In the genomic region with DNA sequence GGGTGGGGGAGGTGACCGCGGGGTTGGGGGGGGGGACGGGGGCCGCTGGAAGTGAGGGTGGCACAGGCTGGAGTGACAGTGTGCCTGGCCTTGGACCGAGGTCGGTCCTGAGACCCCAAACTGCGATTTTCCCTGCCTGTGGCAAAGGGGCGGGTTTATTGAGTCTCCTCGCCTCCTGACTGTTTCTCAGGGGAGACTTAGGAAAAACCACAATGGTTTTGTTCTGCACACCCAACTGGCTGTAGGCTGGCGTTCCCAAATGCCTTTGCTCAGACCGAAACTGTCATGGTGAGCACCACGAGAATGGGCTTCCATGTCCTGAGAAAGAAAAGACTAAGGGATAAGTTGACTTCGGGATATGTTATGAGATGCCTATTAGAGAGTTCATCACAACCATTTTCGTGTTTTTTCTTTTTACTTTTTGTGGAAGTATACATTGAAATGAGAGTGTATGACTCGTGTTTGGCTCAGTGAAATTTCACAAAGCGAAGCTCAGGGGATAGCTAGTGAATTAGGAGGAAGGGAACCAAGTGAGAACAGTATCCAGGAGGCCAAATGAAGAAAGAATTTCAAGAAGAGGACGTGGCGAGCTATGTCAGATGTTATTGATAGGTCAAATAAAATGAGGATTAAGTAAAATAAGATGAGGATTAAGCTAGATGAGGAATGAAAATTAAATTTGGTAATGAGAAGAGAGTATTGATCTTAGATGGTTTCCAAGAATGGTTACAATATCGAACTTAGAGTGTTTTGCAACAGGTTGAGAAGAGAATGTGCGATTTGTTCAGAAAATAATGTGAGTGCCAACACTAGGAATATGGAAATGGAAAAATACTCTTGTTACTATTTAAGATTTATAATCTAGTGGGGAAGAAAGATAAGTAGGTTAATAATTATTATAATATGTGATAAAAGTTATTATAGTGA, we compare ENCODE assay signal across 8 cellular contexts. TPM values are rescaled to one million over a fixed set of nuclear protein-coding genes. Genes with fewer than 3 reads are reported as not detected.
DNase-seq lines count a peak whose midpoint lies in the region; ATAC-seq and TF ChIP-seq lines count a peak whose summit lies in the region.

No MANE protein-coding gene starts in this region.

- POLR2A ChIA-PET in AG04449 (lab: Yijun Ruan, JAX) (no interaction called here), PC-9 (lab: Charles Lee; ENCODE audit: unreplicated experiment) (interaction anchor here (0.6 kb wide), 2 partner anchors 121 to 314 kb away, joined by 3 to 8 read pairs; no protein-coding TSS in a partner anchor)
- POLR2A ChIA-PET in naive thymus-derived CD4-positive, alpha-beta T cell (lab: Charles Lee) = interaction anchor here (0.6 kb wide), 1 partner anchor 164 kb away, joined by 3 read pairs; no protein-coding TSS in a partner anchor

- CTCF ChIA-PET in AG04449 (lab: Yijun Ruan, JAX) (interaction anchor here (0.6 to 4.5 kb wide), 4 partner anchors 10 to 599 kb away, joined by 3 to 12 read pairs (median 6); no protein-coding TSS in a partner anchor), PC-9 (lab: Charles Lee) (no interaction called here)
- CTCF ChIA-PET in naive thymus-derived CD4-positive, alpha-beta T cell (lab: Charles Lee) = no interaction called here

- H3K9me3 Mint-ChIP-seq in naive thymus-derived CD4-positive, alpha-beta T cell = peaks cover 0 to 18% (median 2%) of the 10 kb centered on the region in 11 donors

- H3K4me2 ChIP-seq in PC-9 = peak overlapping the region; percentile 98

- intact Hi-C loops in PC-9 (cut with micrococcal nuclease; ENCODE audit: unreplicated experiment) (no loop called here), esophagus squamous epithelium (cut with DNase I) (no loop called here)
- intact Hi-C loops in naive thymus-derived CD4-positive, alpha-beta T cell (cut with micrococcal nuclease) = no loop called here

- peaks cover 0 to 21% (median 1%) of the 10 kb centered on the region in 5 donors for H3K36me3 Mint-ChIP-seq in naive thymus-derived CD4-positive, alpha-beta T cell

- no peak overlapping the region for H3K4me3 Mint-ChIP-seq in naive thymus-derived CD4-positive, alpha-beta T cell

- WGBS in esophagus squamous epithelium, 2 donors = 21 to 23% methylated on average over 12 to 15 of the region's 20 CpGs

- H3K36me3 ChIP-seq in PC-9 (ENCODE audit: low read depth) = peaks cover 10% of the 10 kb centered on the region; the same call in 1 of the 2 replicates
- no peaks in the 10 kb centered on the region for H3K36me3 ChIP-seq in esophagus squamous epithelium
- H3K36me3 ChIP-seq in naive thymus-derived CD4-positive, alpha-beta T cell (ENCODE audit: control insufficient read depth in 2 of 3, insufficient read depth in 3 of 3, low read length in 3 of 3) = no peaks in the 10 kb centered on the region

- H3K27ac ChIP-seq in PC-9 = peak overlapping the region; percentile 81
- H3K27ac ChIP-seq in esophagus squamous epithelium = peak overlapping the region; percentile 81 to 87 (median 85)
- H3K27ac ChIP-seq in naive thymus-derived CD4-positive, alpha-beta T cell (ENCODE audit: low read depth, low read length) = no peak overlapping the region

- H3K9me3 ChIP-seq in PC-9 (ENCODE audit: insufficient read depth, low read depth) (peaks cover 10% of the 10 kb centered on the region; the same call in 1 of the 2 replicates), esophagus squamous epithelium (no peaks in the 10 kb centered on the region)
- H3K9me3 ChIP-seq in naive thymus-derived CD4-positive, alpha-beta T cell (ENCODE audit: control insufficient read depth in 2 of 3, low read length in 3 of 3) = no peaks in the 10 kb centered on the region

- ATAC-seq in naive thymus-derived CD4-positive, alpha-beta T cell = peak; percentile 3
- no peak for ATAC-seq in HG03108 (IDR thresholded peaks at IDR 0.05; ENCODE audit: unreplicated experiment)

- TSS peak; percentile 33 for BruUV-seq in PC-9 (replicated peaks; lab: Mats Ljungman, UMichigan)

- H4K20me1 ChIP-seq in PC-9 (ENCODE audit: insufficient read depth) = no peaks in the 10 kb centered on the region

- no peak for TF ChIP-seq POLR2A in esophagus squamous epithelium (IDR thresholded peaks at IDR 0.05)

- H3K27ac Mint-ChIP-seq in naive thymus-derived CD4-positive, alpha-beta T cell = no peak overlapping the region

- peaks cover 0 to 21% (median 18%) of the 10 kb centered on the region in 5 donors for H3K27me3 Mint-ChIP-seq in naive thymus-derived CD4-positive, alpha-beta T cell

- no peaks in the 10 kb centered on the region for H3K27me3 ChIP-seq in PC-9 (ENCODE audit: insufficient read depth, low read depth)
- H3K27me3 ChIP-seq in esophagus squamous epithelium = peaks cover 0 to 13% (median 0%) of the 10 kb centered on the region in 4 donors
- no peaks in the 10 kb centered on the region for H3K27me3 ChIP-seq in naive thymus-derived CD4-positive, alpha-beta T cell (ENCODE audit: control insufficient read depth in 2 of 2, insufficient read depth in 2 of 2, low read length in 2 of 2)

- peaks cover 54% of the 10 kb centered on the region for H3K79me2 ChIP-seq in PC-9 (ENCODE audit: low read depth)

- H3K9me2 ChIP-seq in PC-9 (ENCODE audit: insufficient read depth) = no peaks in the 10 kb centered on the region

- H3F3A ChIP-seq in PC-9 (ENCODE audit: insufficient read depth, low read depth) = peaks cover 3% of the 10 kb centered on the region

- peak overlapping the region; percentile 77 for H2AFZ ChIP-seq in PC-9

- H3K4me3 ChIP-seq in AG04449 (ENCODE audit: low read depth, low read length) (peak overlapping the region; percentile 79), GM08714 (ENCODE audit: low read length) (peak overlapping the region; percentile 96), PC-9 (peak overlapping the region; percentile 81), esophagus squamous epithelium (peak overlapping the region; percentile 78 to 83 (median 81))
- H3K4me3 ChIP-seq in naive thymus-derived CD4-positive, alpha-beta T cell (ENCODE audit: low read length) = no peak overlapping the region

- H3K4me1 ChIP-seq in PC-9 (replicated peaks; ENCODE audit: insufficient read depth) = peaks cover 18% of the 10 kb centered on the region
- H3K4me1 ChIP-seq in esophagus squamous epithelium = peaks cover 0 to 17% (median 0%) of the 10 kb centered on the region in 3 donors
- no peaks in the 10 kb centered on the region for H3K4me1 ChIP-seq in naive thymus-derived CD4-positive, alpha-beta T cell (ENCODE audit: control insufficient read depth in 2 of 2, insufficient read depth in 2 of 2, low read length in 2 of 2)

- no peak for TF ChIP-seq CTCF in AG04449 (IDR thresholded peaks at IDR 0.05; ENCODE audit: insufficient read depth, low read length, missing control alignments)
- TF ChIP-seq CTCF in PC-9 (conservative IDR thresholded peaks at IDR 0.05) = no peak
- no peak for TF ChIP-seq CTCF in esophagus squamous epithelium (IDR thresholded peaks at IDR 0.05)

- H3K4me1 Mint-ChIP-seq in naive thymus-derived CD4-positive, alpha-beta T cell = peaks cover 0 to 6% (median 0%) of the 10 kb centered on the region in 7 donors

- DNase-seq in AG04449 (ENCODE audit: low read depth, low spot score) (no peak), PC-9 (peak; percentile 29 to 51), esophagus squamous epithelium (lab: John Stamatoyannopoulos, UW) (no peak), 8988T (no peak)
- peak in 2 of 9 donors; percentile 9 to 11 for DNase-seq in naive thymus-derived CD4-positive, alpha-beta T cell
- no peak for DNase-seq in activated CD8-positive, alpha-beta memory T cell treated with anti-CD3 and anti-CD28 coated beads, Interleukin-2, amount 50 U/mL, for 48 hours

RNA-seq across cellular contexts. Expression of gene NET1, which starts 0.9 kb away (rescaled TPM):
- total RNA-seq in PC-9 (2021) (150 and 161 TPM in 2 replicates), esophagus squamous epithelium (100 to 1,000 TPM in 2 of 4 donors, 10 to 100 TPM in 2; 77.8 to 170 (median 107) TPM)
- total RNA-seq in naive thymus-derived CD4-positive, alpha-beta T cell = 10 to 100 TPM; 31.6 to 61.6 (median 33.2) TPM
- polyA plus RNA-seq in naive thymus-derived CD4-positive, alpha-beta T cell = 10 to 100 TPM; 47.9 to 52.9 TPM

RNA-seq across cellular contexts. Expression of gene TUBAL3, which starts 8.6 kb away (rescaled TPM):
- total RNA-seq in PC-9 (2021) (0.35 and 0.52 TPM in 2 replicates), esophagus squamous epithelium (under 1 TPM in 2 of 4 donors, not detected in 2; 0.19 TPM)
- not detected for total RNA-seq in naive thymus-derived CD4-positive, alpha-beta T cell
- polyA plus RNA-seq in naive thymus-derived CD4-positive, alpha-beta T cell = not detected

RNA-seq across cellular contexts. Expression of gene UCN3, which starts 48.5 kb away (rescaled TPM):
- total RNA-seq in PC-9 (2021) (not detected in 2 replicates), esophagus squamous epithelium (not detected)
- not detected for total RNA-seq in naive thymus-derived CD4-positive, alpha-beta T cell
- not detected for polyA plus RNA-seq in naive thymus-derived CD4-positive, alpha-beta T cell

Comparison
In these comparisons a context has a peak if more than half of its experiments do, and no peak if none do; other contexts are left out.
1. DNase-seq: peak in PC-9 (2 of 2); none in AG04449 (single experiment), esophagus squamous epithelium (single experiment), 8988T (single experiment) and activated CD8-positive, alpha-beta memory T cell treated with anti-CD3 and anti-CD28 coated beads, Interleukin-2, amount 50 U/mL, for 48 hours (single experiment).